11 cellular contexts compared by ENCODE assay signal in genomic region chr4:7890635-7891393, GRCh38. TPM values are rescaled to one million over a fixed set of nuclear protein-coding genes. Genes with fewer than 3 reads are reported as not detected.
DNase-seq lines count a peak whose midpoint lies in the region; ATAC-seq and TF ChIP-seq lines count a peak whose summit lies in the region.
"Had no signal": no experiment of that assay in that cellular context is flagged by ENCODE, and none has a peak within 500 bp of the region (broad histone marks: within the 10 kb centered on the region; RNA-seq: fewer than 3 reads in every experiment).

No MANE protein-coding gene starts in this region.

- no peak overlapping the region for H4K91ac ChIP-seq in mesenchymal stem cell (ENCODE audit: low read length)

- peak overlapping the region in 1 of 2 experiments; percentile 27 for H3K23ac ChIP-seq in mesenchymal stem cell (ENCODE audit: low read length in 2 of 2)

- H3K9ac ChIP-seq in mesenchymal stem cell (ENCODE audit: low read length) = peak overlapping the region; percentile 68

- H2BK5ac ChIP-seq in mesenchymal stem cell (ENCODE audit: low read depth, low read length, poor library complexity, severe bottlenecking) = no peak overlapping the region

- H2BK15ac ChIP-seq in mesenchymal stem cell (ENCODE audit: low read depth, poor library complexity, severe bottlenecking) = no peak overlapping the region

- peak overlapping the region; percentile 35 to 87 for H3K18ac ChIP-seq in mesenchymal stem cell (ENCODE audit: low read depth in 1 of 2, low read length in 2 of 2)

- TF ChIP-seq CTCF in brain (conservative IDR thresholded peaks at IDR 0.05) = no peak

- peak overlapping the region in 1 of 2 experiments; percentile 69 for H3K4ac ChIP-seq in mesenchymal stem cell (ENCODE audit: low read depth in 1 of 2, low read length in 2 of 2)

- H3K79me1 ChIP-seq in mesenchymal stem cell (replicated peaks; ENCODE audit: low read length, poor library complexity, severe bottlenecking) = peaks cover 8% of the 10 kb centered on the region

- peaks cover 18% of the 10 kb centered on the region for H3K4me1 ChIP-seq in mesenchymal stem cell (ENCODE audit: control insufficient read depth, insufficient read depth, low read depth, low read length)

- H3K27ac Mint-ChIP-seq in brain = peak overlapping the region; percentile 47 to 97 (median 91)
- H3K27ac Mint-ChIP-seq: activated naive CD4-positive, alpha-beta T cell treated with anti-CD3 and anti-CD28 coated beads, Interleukin-2, amount 10 ng/mL, durations not matched to agents 7 days and 5 days had no signal

- no peak overlapping the region for H3K4me2 ChIP-seq in mesenchymal stem cell (ENCODE audit: low read length, poor library complexity, severe bottlenecking)

- peak overlapping the region in 4 of 5 experiments; percentile 1 to 68 (median 52) for H3K4me3 Mint-ChIP-seq in brain
- H3K4me3 Mint-ChIP-seq: activated naive CD4-positive, alpha-beta T cell treated with anti-CD3 and anti-CD28 coated beads, Interleukin-2, amount 10 ng/mL, durations not matched to agents 7 days and 5 days had no signal

- ATAC-seq in GM21737 (IDR thresholded peaks at IDR 0.05; ENCODE audit: unreplicated experiment) (no peak), HG02678 (IDR thresholded peaks at IDR 0.05; ENCODE audit: unreplicated experiment) (no peak)
- ATAC-seq: Right ventricle myocardium inferior had no signal

- H3K27me3 Mint-ChIP-seq in brain = peaks cover 3% of the 10 kb centered on the region

- H3K36me3 Mint-ChIP-seq in brain = peaks cover 61% of the 10 kb centered on the region

- H3K14ac ChIP-seq in mesenchymal stem cell (ENCODE audit: low read length in 2 of 2) = no peak overlapping the region

- H2BK120ac ChIP-seq in mesenchymal stem cell (ENCODE audit: low read depth, low read length) = no peak overlapping the region

- H3K4me3 ChIP-seq in mesenchymal stem cell (ENCODE audit: insufficient read depth in 1 of 2, low read depth in 1 of 2, low read length in 2 of 2) = peak overlapping the region in 1 of 2 experiments; percentile 20

- H3K27me3 ChIP-seq in mesenchymal stem cell (ENCODE audit: control insufficient read depth in 1 of 2, insufficient read depth in 1 of 2, low read length in 2 of 2) = no peaks in the 10 kb centered on the region

- peak overlapping the region in 1 of 2 experiments; percentile 56 for H2BK12ac ChIP-seq in mesenchymal stem cell (ENCODE audit: low read length in 2 of 2)

- no peak overlapping the region for H2AFZ ChIP-seq in mesenchymal stem cell (ENCODE audit: low read depth, low read length)

- peaks cover 84% of the 10 kb centered on the region for H3K4me1 Mint-ChIP-seq in brain

- DNase-seq in AG08395 (ENCODE audit: low spot score) (peak; percentile 84), LHCN-M2 (ENCODE audit: low read depth) (peak; percentile 94), mesenchymal stem cell (peak; percentile 64), NCI-H1092 treated with DMSO at 0.1 percent for 48 hours (lab: John Stamatoyannopoulos, UW) (no peak), AG08396 (ENCODE audit: low spot score) (no peak)
- DNase-seq: activated naive CD4-positive, alpha-beta T cell treated with anti-CD3 and anti-CD28 coated beads, Interleukin-2, amount 10 ng/mL, durations not matched to agents 7 days and 5 days; left cardiac atrium had no signal

- peaks cover 13 to 39% (median 32%) of the 10 kb centered on the region in 5 experiments for H3K9me3 Mint-ChIP-seq in brain

- 32% methylated on average over 4 of the region's 7 CpGs for WGBS in mesenchymal stem cell

- H3K36me3 ChIP-seq in mesenchymal stem cell (ENCODE audit: control insufficient read depth in 1 of 2, insufficient read depth in 2 of 2, low read depth in 1 of 2, low read length in 2 of 2) = peaks cover 12 to 15% of the 10 kb centered on the region in 2 experiments

- peaks cover 8% of the 10 kb centered on the region for H3K9me3 ChIP-seq in mesenchymal stem cell (ENCODE audit: control insufficient read depth, low read length)

- peak overlapping the region; percentile 87 for H3K27ac ChIP-seq in mesenchymal stem cell (ENCODE audit: low read length, poor library complexity, severe bottlenecking)

- no peak overlapping the region for H4K8ac ChIP-seq in mesenchymal stem cell (ENCODE audit: low read length)

- H2AK5ac ChIP-seq in mesenchymal stem cell (ENCODE audit: low read length, severe bottlenecking) = peak overlapping the region; percentile 87

RNA-seq across cellular contexts. Expression of gene AFAP1, which starts 48.8 kb away (rescaled TPM):
- total RNA-seq in LHCN-M2 (2014; rRNA removed) = 22.6 and 23.9 TPM in 2 replicates
- polyA plus RNA-seq in LHCN-M2 (2012) = 25.0 TPM
- 15.3 TPM for polyA plus RNA-seq in brain (ENCODE audit: insufficient read depth, low read depth, low replicate concordance)
- 19.0 TPM for polyA plus RNA-seq in mesenchymal stem cell (2013, experiment 1 of 2)
- polyA plus RNA-seq in mesenchymal stem cell (2013, experiment 2 of 2) = 19.1 TPM

Comparison
In these comparisons a context has a peak if more than half of its experiments do, and no peak if none do; other contexts are left out.
1. DNase-seq: peak in AG08395 (single experiment), LHCN-M2 (single experiment) and mesenchymal stem cell (single experiment); none in NCI-H1092 treated with DMSO at 0.1 percent for 48 hours (single experiment) and AG08396 (single experiment).